ENCODE assay signal across 14 cellular contexts in the genomic region with DNA sequence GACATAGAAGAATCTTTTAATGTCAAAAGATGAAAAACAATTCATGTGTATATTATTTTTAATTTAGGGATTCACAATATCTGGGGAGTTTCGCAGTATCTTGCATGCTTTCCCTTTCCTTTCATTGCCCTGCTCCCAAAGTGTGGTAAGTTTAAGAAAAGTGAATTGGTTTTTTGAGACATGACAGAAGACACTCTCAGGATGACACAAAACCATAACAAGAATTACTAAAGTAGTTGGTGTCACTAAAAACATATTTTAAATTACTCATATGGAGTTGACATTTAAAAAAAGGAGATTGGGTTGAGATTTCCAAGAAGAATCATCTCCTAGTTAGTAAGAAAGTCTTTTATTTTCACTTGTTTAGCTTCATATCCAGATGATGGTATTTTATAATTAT.
"Had no signal": no experiment of that assay in that cellular context is flagged by ENCODE, and none has a peak within 500 bp of the region (broad histone marks: within the 10 kb centered on the region; RNA-seq: fewer than 3 reads in every experiment).

No MANE protein-coding gene starts in this region.

- H3K4me3 ChIP-seq: right lobe of liver had no signal

- H3K27ac Mint-ChIP-seq: nephron progenitor cell, WTC11 had no signal

- H3K27me3 ChIP-seq: right lobe of liver had no signal

- DNase-seq: activated CD4-positive, alpha-beta T cell treated with anti-CD3 and anti-CD28 coated beads, Interleukin-2, amount 50 U/mL, for 1 hour; activated effector memory CD4-positive, alpha-beta T cell treated with Interleukin-2 at 50 U/mL for 16 hours; head of caudate nucleus; kidney glomerular epithelial cell; left ventricle myocardium superior; mesenchymal stem cell; nephron progenitor cell; right lobe of liver; SIG-M5 had no signal

- H3K4me3 Mint-ChIP-seq: nephron progenitor cell, WTC11 had no signal

- H3K36me3 ChIP-seq: right lobe of liver, thoracic aorta had no signal

- H3K9me3 ChIP-seq: right lobe of liver, thoracic aorta had no signal

- H3K9me3 Mint-ChIP-seq: nephron progenitor cell, WTC11 had no signal

- ATAC-seq: left ventricle myocardium superior, right lobe of liver, WTC11 had no signal

- H3K27ac ChIP-seq: epithelial cell of prostate, right lobe of liver had no signal

- FAIRE-seq: frontal cortex, TTC549 had no signal

- H3K36me3 Mint-ChIP-seq: WTC11 had no signal
